Comparison of ENCODE assay signal across 19 cellular contexts in genomic region chr7:103504505-103505135, GRCh38. TPM values are rescaled to one million over a fixed set of nuclear protein-coding genes. Genes with fewer than 3 reads are reported as not detected.
DNase-seq lines count a peak whose midpoint lies in the region; ATAC-seq and TF ChIP-seq lines count a peak whose summit lies in the region.
"Had no signal": no experiment of that assay in that cellular context is flagged by ENCODE, and none has a peak within 500 bp of the region (broad histone marks: within the 10 kb centered on the region; RNA-seq: fewer than 3 reads in every experiment).

No MANE protein-coding gene starts in this region.

- no peaks in the 10 kb centered on the region for H3K4me1 ChIP-seq in IMR-90 (ENCODE audit: control insufficient read depth, insufficient read depth, low read length)
- no peaks in the 10 kb centered on the region for H3K4me1 ChIP-seq in neuronal stem cell (ENCODE audit: control insufficient read depth in 2 of 2, insufficient read depth in 1 of 2, low read depth in 1 of 2, low read length in 2 of 2)
- H3K4me1 ChIP-seq in effector memory CD4-positive, alpha-beta T cell (ENCODE audit: control insufficient read depth, insufficient read depth, low read length, poor library complexity, severe bottlenecking) = no peaks in the 10 kb centered on the region
- H3K4me1 ChIP-seq: SJCRH30 had no signal

- no peak for TF ChIP-seq POLR2A in IMR-90 (IDR thresholded peaks at IDR 0.05; ENCODE audit: low read depth, low read length)

- no peaks in the 10 kb centered on the region for H4K20me1 ChIP-seq in IMR-90 (ENCODE audit: insufficient read depth, low read length)

- POLR2A ChIA-PET in IMR-90 (lab: Charles Lee; ENCODE audit: unreplicated experiment) = no interaction called here

- H3K23ac ChIP-seq in IMR-90 (ENCODE audit: low read depth, low read length) (no peak overlapping the region), neuronal stem cell (ENCODE audit: low read depth, low read length, poor library complexity) (no peak overlapping the region)

- no peak overlapping the region for H3K14ac ChIP-seq in IMR-90 (replicated peaks; ENCODE audit: low read depth, low read length)
- no peak overlapping the region for H3K14ac ChIP-seq in neuronal stem cell (ENCODE audit: low read length)

- dilution Hi-C loops in IMR-90 (cut with HindIII; ENCODE audit: low sequenced_read_pairs, unreplicated experiment) = no loop called here

- H3K18ac ChIP-seq in IMR-90 (ENCODE audit: low read depth, low read length) (no peak overlapping the region), neuronal stem cell (ENCODE audit: low read length) (no peak overlapping the region)

- no peak overlapping the region for H3K4me2 ChIP-seq in IMR-90 (ENCODE audit: low read depth, low read length)
- H3K4me2 ChIP-seq in neuronal stem cell (ENCODE audit: insufficient read depth, low read length, poor library complexity, severe bottlenecking) = no peak overlapping the region

- H2BK15ac ChIP-seq in IMR-90 (ENCODE audit: low read depth, low read length) (no peak overlapping the region), neuronal stem cell (ENCODE audit: low read length) (no peak overlapping the region)

- H4K5ac ChIP-seq in IMR-90 (ENCODE audit: low read depth, low read length) = no peak overlapping the region

- no peaks in the 10 kb centered on the region for H3K36me3 ChIP-seq in IMR-90 (ENCODE audit: control insufficient read depth, insufficient read depth, low read length)
- no peaks in the 10 kb centered on the region for H3K36me3 ChIP-seq in neuronal stem cell (replicated peaks in 1 of 2; ENCODE audit: control insufficient read depth in 2 of 2, insufficient read depth in 2 of 2, low read length in 2 of 2)
- no peaks in the 10 kb centered on the region for H3K36me3 ChIP-seq in effector memory CD4-positive, alpha-beta T cell (ENCODE audit: control insufficient read depth, insufficient read depth, low read length)
- H3K36me3 ChIP-seq: HAP-1, SJCRH30 had no signal

- H2BK5ac ChIP-seq in IMR-90 (ENCODE audit: low read depth, low read length, poor library complexity, severe bottlenecking) = no peak overlapping the region
- H2BK5ac ChIP-seq in neuronal stem cell (ENCODE audit: low read length) = no peak overlapping the region

- H3K56ac ChIP-seq in IMR-90 (ENCODE audit: extremely low read depth, insufficient read depth, low read length) = no peak overlapping the region

- H3K27me3 ChIP-seq in IMR-90 (ENCODE audit: control insufficient read depth, insufficient read depth, low read length) (no peaks in the 10 kb centered on the region), neuronal stem cell (ENCODE audit: control insufficient read depth in 3 of 3, insufficient read depth in 3 of 3, low read depth in 1 of 3, low read length in 3 of 3) (no peaks in the 10 kb centered on the region)
- no peaks in the 10 kb centered on the region for H3K27me3 ChIP-seq in effector memory CD4-positive, alpha-beta T cell (replicated peaks; ENCODE audit: control insufficient read depth, insufficient read depth, low read length, poor library complexity, severe bottlenecking)
- H3K27me3 ChIP-seq: SJCRH30 had no signal

- H3K27ac ChIP-seq in IMR-90 (ENCODE audit: insufficient read depth, low read length) = no peak overlapping the region
- no peak overlapping the region for H3K27ac ChIP-seq in neuronal stem cell (replicated peaks; ENCODE audit: low read length)
- H3K27ac ChIP-seq in effector memory CD4-positive, alpha-beta T cell (ENCODE audit: insufficient read depth, low read length, poor library complexity, severe bottlenecking) = no peak overlapping the region
- H3K27ac ChIP-seq: C4-2B, SJCRH30 had no signal

- peak overlapping the region; percentile 22 for H2BK12ac ChIP-seq in neuronal stem cell (ENCODE audit: low read length)

- H2BK120ac ChIP-seq in IMR-90 (ENCODE audit: low read depth, low read length) = no peak overlapping the region
- no peak overlapping the region for H2BK120ac ChIP-seq in neuronal stem cell (ENCODE audit: low read depth, low read length)

- TF ChIP-seq CTCF in IMR-90 (conservative IDR thresholded peaks at IDR 0.05; ENCODE audit: low read depth, low read length) = no peak

- no peak overlapping the region for H2BK20ac ChIP-seq in IMR-90 (ENCODE audit: low read depth, low read length)

- H4K8ac ChIP-seq in IMR-90 (ENCODE audit: low read depth in 2 of 2, low read length in 2 of 2) = 0 out of 4 replicates have a peak overlapping the region, but pooled peaks of 1 of the 2 experiments have one; percentile 4
- no peak overlapping the region for H4K8ac ChIP-seq in neuronal stem cell (ENCODE audit: low read depth, low read length)

- H4K91ac ChIP-seq in IMR-90 (ENCODE audit: insufficient read depth, low read depth, low read length) = no peak overlapping the region
- H4K91ac ChIP-seq in neuronal stem cell (ENCODE audit: low read depth, low read length, poor library complexity) = no peak overlapping the region

- H3K79me1 ChIP-seq in IMR-90 (ENCODE audit: low read depth in 1 of 2, low read length in 2 of 2) = no peaks in the 10 kb centered on the region
- no peaks in the 10 kb centered on the region for H3K79me1 ChIP-seq in neuronal stem cell (ENCODE audit: low read depth, low read length)

- peak; percentile 5 for DNase-seq in NCI-H146 (lab: John Stamatoyannopoulos, UW)
- no peak for DNase-seq in NCI-H146 treated with DMSO at 0.1 percent for 48 hours (lab: John Stamatoyannopoulos, UW; ENCODE audit: unreplicated experiment)
- DNase-seq in IMR-90 = no peak
- peak; percentile 43 for DNase-seq in SW480 (ENCODE audit: low spot score)
- no peak for DNase-seq in neuronal stem cell (ENCODE audit: low spot score)
- DNase-seq in effector memory CD4-positive, alpha-beta T cell = no peak
- DNase-seq: 8988T, DMS153, NCI-H1092, NCI-H187, NCI-H446 treated with DMSO at 0.1 percent for 48 hours, NCI-H82, SJCRH30, SW 1271 had no signal

- no TSS peak for BruUV-seq in IMR-90 (replicated peaks; lab: Mats Ljungman, UMichigan)

- H3K9me3 ChIP-seq in IMR-90 (ENCODE audit: control insufficient read depth, insufficient read depth, low read length) (no peaks in the 10 kb centered on the region), neuronal stem cell (replicated peaks in 1 of 2; ENCODE audit: control insufficient read depth in 2 of 2, insufficient read depth in 1 of 2, low read depth in 1 of 2, low read length in 2 of 2) (no peaks in the 10 kb centered on the region)
- H3K9me3 ChIP-seq in effector memory CD4-positive, alpha-beta T cell (ENCODE audit: control insufficient read depth, low read length) = no peaks in the 10 kb centered on the region
- H3K9me3 ChIP-seq: HAP-1, SJCRH30 had no signal

- CTCF ChIA-PET in IMR-90 (lab: Yijun Ruan, JAX) = no interaction called here

- no peak overlapping the region for H2AK9ac ChIP-seq in IMR-90 (replicated peaks; ENCODE audit: low read depth, low read length, poor library complexity)

- intact Hi-C loops in IMR-90 (cut with micrococcal nuclease) = no loop called here

- no peaks in the 10 kb centered on the region for H3K9me1 ChIP-seq in IMR-90 (ENCODE audit: insufficient read depth, low read length)

- H3K4me3 ChIP-seq in IMR-90 (ENCODE audit: insufficient read depth, low read depth, low read length) (no peak overlapping the region), neuronal stem cell (ENCODE audit: low read length in 2 of 2) (no peak overlapping the region)
- no peak overlapping the region for H3K4me3 ChIP-seq in effector memory CD4-positive, alpha-beta T cell (ENCODE audit: insufficient read depth, low read depth, low read length, poor library complexity, severe bottlenecking)
- H3K4me3 ChIP-seq: HAP-1, SJCRH30 had no signal

- ATAC-seq in IMR-90 (ENCODE audit: low read depth) = peak; percentile 73
- ATAC-seq in GM18502 (IDR thresholded peaks at IDR 0.05; ENCODE audit: poor library complexity, unreplicated experiment) = no peak
- no peak for ATAC-seq in GM19395 (IDR thresholded peaks at IDR 0.05; ENCODE audit: unreplicated experiment)

- in situ Hi-C loops in IMR-90 (cut with MboI; ENCODE audit: low sequenced_read_pairs) = no loop called here

- no peak overlapping the region for H2AFZ ChIP-seq in IMR-90 (replicated peaks; ENCODE audit: low read length, poor library complexity)
- peak overlapping the region; percentile 45 for H2AFZ ChIP-seq in neuronal stem cell (ENCODE audit: low read length)

- H2AK5ac ChIP-seq in IMR-90 (ENCODE audit: low read depth, low read length) (no peak overlapping the region), neuronal stem cell (ENCODE audit: low read depth, low read length) (no peak overlapping the region)

- H3K9ac ChIP-seq in IMR-90 (ENCODE audit: low read depth, low read length) (no peak overlapping the region), neuronal stem cell (ENCODE audit: low read depth, low read length, poor library complexity) (no peak overlapping the region)

- no peak for TF ChIP-seq RAD21 in IMR-90 (IDR thresholded peaks at IDR 0.05; ENCODE audit: low read length)

- no peak overlapping the region for H3K4ac ChIP-seq in IMR-90 (ENCODE audit: low read depth, low read length)
- no peak overlapping the region for H3K4ac ChIP-seq in neuronal stem cell (ENCODE audit: low read length)

- WGBS in IMR-90 (ENCODE audit: extremely low coverage in 2 of 2, insufficient read length in 1 of 2), 2 experiments = 66% methylated on average over 5 of the region's 13 CpGs; no CpG with 5 or more reads in 1 of the 2 experiments
- WGBS in neuronal stem cell (ENCODE audit: extremely low coverage in 2 of 2, insufficient read length in 2 of 2, insufficient replicate concordance in 1 of 2), 2 donors = no CpG with 5 or more reads among the region's 13 CpGs

TF ChIP-seq in IMR-90, 13 proteins besides CTCF, POLR2A, EP300 and RAD21 (continues in another document):
- TF ChIP-seq USF2 (IDR thresholded peaks at IDR 0.05; ENCODE audit: low read depth, low read length) (no peak), NFE2L2 (IDR thresholded peaks at IDR 0.05; ENCODE audit: low read depth, low read length) (no peak), BHLHE40 (IDR thresholded peaks at IDR 0.05; ENCODE audit: low read depth, low read length) (no peak), MAFK (IDR thresholded peaks at IDR 0.05; ENCODE audit: low read depth, low read length) (no peak), FOS (IDR thresholded peaks at IDR 0.05; ENCODE audit: low read depth, low read length) (no peak), RCOR1 (IDR thresholded peaks at IDR 0.05; ENCODE audit: insufficient replicate concordance, low read length) (no peak), MXI1 (IDR thresholded peaks at IDR 0.05; ENCODE audit: borderline replicate concordance, low read depth, low read length) (no peak)

RNA-seq across cellular contexts. Expression of gene SLC26A5, which starts 58.6 kb away (rescaled TPM):
- not detected in 2 replicates for total RNA-seq in IMR-90 (2012; rRNA removed)
- polyA plus RNA-seq in IMR-90 (2012; rRNA removed) = not detected in 2 replicates
- polyA plus RNA-seq in IMR-90 (2012; cell fraction: cytosol; rRNA removed) = not detected in 2 replicates
- not detected in 2 replicates for polyA plus RNA-seq in IMR-90 (2012; cell fraction: nucleus; rRNA removed; ENCODE audit: low replicate concordance)
- polyA plus RNA-seq in neuronal stem cell (2013, experiment 1 of 2) = not detected
- polyA plus RNA-seq in neuronal stem cell (2013, experiment 2 of 2) = not detected
- total RNA-seq: RPMI7951, SJCRH30 had no signal

Comparison
In these comparisons a context has a peak if more than half of its experiments do, and no peak if none do; other contexts are left out.
1. DNase-seq: peak in NCI-H146 (single experiment) and SW480 (single experiment); none in NCI-H146 treated with DMSO at 0.1 percent for 48 hours (single experiment), IMR-90 (single experiment), neuronal stem cell (single experiment) and effector memory CD4-positive, alpha-beta T cell (0 of 3).